ENCODE assay signal across 30 cellular contexts in the genomic region with DNA sequence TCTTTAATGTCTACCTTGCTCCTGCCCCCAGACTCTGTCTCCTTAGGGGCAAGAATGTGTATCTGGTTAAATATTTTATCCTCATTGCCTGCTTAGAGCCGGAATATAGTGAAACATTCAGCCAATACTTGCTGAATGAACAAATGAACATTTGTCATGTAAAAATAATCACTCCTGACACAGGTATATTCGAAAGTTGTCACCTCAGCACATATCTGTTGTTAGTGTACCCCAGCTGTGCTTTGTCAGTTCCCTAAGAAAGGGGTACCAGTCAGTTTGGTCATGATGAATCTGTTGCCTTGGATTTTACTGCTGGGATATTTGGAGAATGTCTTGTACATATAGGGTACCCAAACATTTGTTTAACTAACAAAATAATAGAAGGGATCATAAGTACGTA.
"Had no signal": no experiment of that assay in that cellular context is flagged by ENCODE, and none has a peak within 500 bp of the region (broad histone marks: within the 10 kb centered on the region; RNA-seq: fewer than 3 reads in every experiment).

No MANE protein-coding gene starts in this region.

- DNase-seq: activated CD4-positive, alpha-beta memory T cell treated with anti-CD3 and anti-CD28 coated beads, Interleukin-2, amount 10 ng/mL, durations not matched to agents 7 days and 5 days; activated CD4-positive, alpha-beta T cell treated with anti-CD3 and anti-CD28 coated beads for 1 hour; activated CD4-positive, alpha-beta T cell treated with anti-CD3 and anti-CD28 coated beads for 48 hours; activated CD4-positive, CD25-positive, alpha-beta regulatory T cell; activated CD8-positive, alpha-beta memory T cell treated with anti-CD3 and anti-CD28 coated beads for 24 hours; activated CD8-positive, alpha-beta memory T cell treated with anti-CD3 and anti-CD28 coated beads, Interleukin-2, amount 10 ng/mL, durations not matched to agents 7 days and 5 days; activated CD8-positive, alpha-beta memory T cell treated with anti-CD3 and anti-CD28 coated beads, Interleukin-2, amount 50 U/mL, for 48 hours; activated effector memory CD4-positive, alpha-beta T cell treated with Interleukin-2 at 50 U/mL for 16 hours; activated naive CD4-positive, alpha-beta T cell treated with anti-CD3 and anti-CD28 coated beads, Interleukin-2, amount 10 ng/mL, durations not matched to agents 7 days and 5 days; activated naive CD8-positive, alpha-beta T cell treated with anti-CD3 and anti-CD28 coated beads, Interleukin-2, amount 50 U/mL, for 24 hours; activated T-cell treated with anti-CD3 and anti-CD28 coated beads, Interleukin-2, amount 50 U/mL, for 48 hours; anterior cingulate cortex; central memory CD4-positive, alpha-beta T cell; Kasumi-1; NCI-H1092 treated with DMSO at 0.1 percent for 48 hours; NCI-H1417; NCI-H146; NCI-H187; NCI-H2029 treated with DMSO at 0.1 percent for 48 hours; NCI-H2107; NCI-H2171; NCI-H510A; NCI-H526; NCI-H748 treated with DMSO at 0.1 percent for 48 hours; NK-92 treated with Interleukin-12 subunit alpha and Interleukin-12 subunit beta, amount 100 ng/mL, for 24 hours; PC-9; Right ventricle myocardium superior; T1000; WERI-Rb-1 had no signal

- H3K36me3 ChIP-seq: WERI-Rb-1 had no signal

- ATAC-seq: activated CD8-positive, alpha-beta memory T cell treated with anti-CD3 and anti-CD28 coated beads, Interleukin-2, amount 10 ng/mL, durations not matched to agents 7 days and 5 days had no signal

- H2AFZ ChIP-seq: PC-9 had no signal

- H3K4me3 ChIP-seq: PC-9 had no signal

- H3K27ac ChIP-seq: PC-9, RWPE1, WERI-Rb-1 had no signal

- H3K4me2 ChIP-seq: PC-9 had no signal
